ENCODE assay signal across 8 cellular contexts in genomic region chr7:151028131-151028947, GRCh38. TPM values are rescaled to one million over a fixed set of nuclear protein-coding genes. Genes with fewer than 3 reads are reported as not detected.
DNase-seq lines count a peak whose midpoint lies in the region; ATAC-seq and TF ChIP-seq lines count a peak whose summit lies in the region.

ABCB8 (plus strand) TSS chr7:151028450; CDS start chr7:151028516, 66 bp downstream.

- WGBS in adrenal gland, 4 donors, result 0 to 1% (median 1%) methylated on average over 23 to 53 of the region's 53 CpGs

- H3K4me1 ChIP-seq in adrenal gland (replicated peaks in 1 of 2), result peaks cover 6 to 16% of the 10 kb centered on the region in 2 donors

- H3K27ac ChIP-seq in adrenal gland, result peak within 1 kb of the TSS; percentile 22 to 84 (median 69)

- H3K4me3 Mint-ChIP-seq in type B pancreatic cell, result peak within 1 kb of the TSS; percentile 94

- H3K27me3 ChIP-seq in adrenal gland, result no peaks in the 10 kb centered on the region

- DNase-seq in GM13976 (ENCODE audit: low spot score), result peak; percentile 100
- DNase-seq in NCI-H146 (lab: John Stamatoyannopoulos, UW), result peak; percentile 99
- peak; percentile 91 to 99 (median 95) for DNase-seq in T-helper 1 cell
- peak; percentile 97 to 100 (median 100) for DNase-seq in adrenal gland
- peak; percentile 98 for DNase-seq in cardiac septum (ENCODE audit: low spot score)
- DNase-seq in pons (ENCODE audit: low spot score), result peak; percentile 99
- DNase-seq in type B pancreatic cell (ENCODE audit: extremely low spot score, unreplicated experiment), result peak; percentile 97

- in situ Hi-C loops in GM13976 (cut with MboI; ENCODE audit: low sequenced_read_pairs, unreplicated experiment), result no loop called here

- no peaks in the 10 kb centered on the region for H3K9me3 Mint-ChIP-seq in type B pancreatic cell

- H3K4me1 Mint-ChIP-seq in type B pancreatic cell (ENCODE audit: unreplicated experiment), result peaks cover 22% of the 10 kb centered on the region

- H3K9me3 ChIP-seq in adrenal gland (replicated peaks in 1 of 3), result no peaks in the 10 kb centered on the region

- intact Hi-C loops in adrenal gland (cut with DNase I) (no loop called here), cardiac septum (cut with DNase I) (loop anchor here (1.0 to 5.0 kb wide), 3 partner anchors 30 to 84 kb away; partner anchors contain the start of genes FASTK and SLC4A2)

- TF ChIP-seq CTCF in GM13976 (IDR thresholded peaks at IDR 0.05; ENCODE audit: borderline replicate concordance, control extremely low read depth, extremely low read depth, insufficient read depth, missing control alignments), result peak; percentile 10
- peak in 4 of 6 experiments; percentile 39 to 64 (median 53) for TF ChIP-seq CTCF in adrenal gland (IDR thresholded peaks at IDR 0.05)
- TF ChIP-seq CTCF in type B pancreatic cell (conservative IDR thresholded peaks at IDR 0.05), result peak; percentile 66

- peak; percentile 93 for ATAC-seq in HG02870 (IDR thresholded peaks at IDR 0.05; ENCODE audit: unreplicated experiment)

- H3K27me3 Mint-ChIP-seq in type B pancreatic cell, result peaks cover 26% of the 10 kb centered on the region

- H3K27ac Mint-ChIP-seq in type B pancreatic cell, result peak within 1 kb of the TSS; percentile 100

- peak; percentile 26 to 61 for TF ChIP-seq POLR2A in adrenal gland (IDR thresholded peaks at IDR 0.05)

- no peaks in the 10 kb centered on the region for H3K36me3 ChIP-seq in adrenal gland (replicated peaks in 1 of 2)

- H3K4me3 ChIP-seq in adrenal gland, result peak within 1 kb of the TSS in 3 of 4 donors; percentile 57 to 90 (median 69)

- no peaks in the 10 kb centered on the region for H3K36me3 Mint-ChIP-seq in type B pancreatic cell

RNA-seq across cellular contexts. Expression of gene ABCB8, which starts in this region (rescaled TPM):
- total RNA-seq in adrenal gland, result 10 to 100 TPM; 34.1 to 62.3 (median 52.5) TPM
- 10 to 100 TPM; 15.5 to 57.4 (median 50.8) TPM for polyA plus RNA-seq in adrenal gland
- 28.5 TPM for total RNA-seq in cardiac septum
- 32.7 and 45.5 TPM in 2 replicates for total RNA-seq in type B pancreatic cell (ENCODE audit: low replicate concordance)

Comparison
In these comparisons a context has a peak if more than half of its experiments do, and no peak if none do; other contexts are left out.
1. Peak in every context shown above with its lines: DNase-seq, ATAC-seq, H3K4me3 ChIP-seq and H3K27ac ChIP-seq.
2. CTCF ChIP-seq: peak in every context shown above with its lines; median percentile 66 in type B pancreatic cell; 53 in adrenal gland; 10 in GM13976.